ENCODE assay signal across 8 cellular contexts in the genomic region with DNA sequence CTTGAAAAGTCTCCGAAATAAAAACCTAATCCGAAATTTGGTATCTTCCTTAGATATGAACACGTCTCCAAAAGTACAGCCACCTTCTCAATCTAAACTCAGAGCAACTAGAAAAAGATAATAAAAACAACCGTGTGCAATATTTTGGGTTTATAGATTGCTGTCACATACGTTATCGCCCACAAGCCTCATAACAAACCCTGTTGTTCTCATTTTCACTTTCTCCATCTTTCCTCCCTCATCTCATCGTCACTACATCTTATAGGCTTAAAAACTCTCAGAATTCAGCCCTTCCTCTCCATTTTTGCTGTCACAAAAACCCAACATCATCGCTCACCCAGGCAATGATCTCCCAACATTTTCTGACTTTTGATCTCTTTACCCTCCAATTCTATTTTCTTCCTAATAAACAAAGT. TPM values are rescaled to one million over a fixed set of nuclear protein-coding genes. Genes with fewer than 3 reads are reported as not detected.
A peak's percentile ranks its signal among the peaks of the same experiment; 100 is the strongest.
DNase-seq lines count a peak whose midpoint lies in the region; ATAC-seq and TF ChIP-seq lines count a peak whose summit lies in the region.

No MANE protein-coding gene starts in this region.

- 14% methylated on average over 8 of the region's 8 CpGs for WGBS in right cardiac atrium

- peak overlapping the region; percentile 75 to 76 for H3K9ac ChIP-seq in stomach smooth muscle (ENCODE audit: low read length in 2 of 2)

- H3K9me3 ChIP-seq in left ventricle myocardium inferior (replicated peaks) (no peaks in the 10 kb centered on the region), SJSA1 (replicated peaks) (no peaks in the 10 kb centered on the region), right cardiac atrium (ENCODE audit: control insufficient read depth, low read length) (no peaks in the 10 kb centered on the region), stomach smooth muscle (ENCODE audit: control insufficient read depth in 2 of 2, low read length in 2 of 2) (no peaks in the 10 kb centered on the region)

- H3K4me1 ChIP-seq in left ventricle myocardium inferior (peaks cover 38% of the 10 kb centered on the region), SJSA1 (replicated peaks) (peaks cover 5% of the 10 kb centered on the region), right cardiac atrium (ENCODE audit: control insufficient read depth, insufficient read depth, low read length) (no peaks in the 10 kb centered on the region), stomach smooth muscle (ENCODE audit: control insufficient read depth, insufficient read depth, low read length) (peaks cover 11% of the 10 kb centered on the region)

- TF ChIP-seq CTCF in left ventricle myocardium inferior (IDR thresholded peaks at IDR 0.05; ENCODE audit: borderline replicate concordance): no peak

- peaks cover 37% of the 10 kb centered on the region for H3K27me3 ChIP-seq in left ventricle myocardium inferior (ENCODE audit: low read depth)
- peaks cover 6% of the 10 kb centered on the region; the same call in 1 of the 2 replicates for H3K27me3 ChIP-seq in SJSA1 (replicated peaks)
- no peaks in the 10 kb centered on the region for H3K27me3 ChIP-seq in right cardiac atrium (ENCODE audit: control insufficient read depth, insufficient read depth)
- peaks cover 3 to 12% of the 10 kb centered on the region in 2 donors for H3K27me3 ChIP-seq in stomach smooth muscle (ENCODE audit: control insufficient read depth in 1 of 2, insufficient read depth in 2 of 2, low read length in 2 of 2)

- H3K4me3 ChIP-seq in left ventricle myocardium inferior: peak overlapping the region; percentile 78
- peak overlapping the region; percentile 63 for H3K4me3 ChIP-seq in SJSA1
- peak overlapping the region; percentile 69 for H3K4me3 ChIP-seq in right cardiac atrium (ENCODE audit: low read length)
- H3K4me3 ChIP-seq in stomach smooth muscle (ENCODE audit: low read length in 2 of 2): peak overlapping the region; percentile 87 to 99

- intact Hi-C loops in left ventricle myocardium inferior (cut with micrococcal nuclease) (no loop called here), left cardiac atrium (cut with DNase I) (loop anchor here in 1 of 2 donors (10.0 kb wide), 1 partner anchor 172 kb away; no protein-coding TSS in a partner anchor), right cardiac atrium (cut with DNase I) (no loop called here)

- ATAC-seq in left cardiac atrium (no peak), right cardiac atrium (no peak)

- H3K27ac ChIP-seq in left ventricle myocardium inferior (replicated peaks) (peak overlapping the region; percentile 72), SJSA1 (no peak overlapping the region), right cardiac atrium (ENCODE audit: low read length) (no peak overlapping the region), stomach smooth muscle (ENCODE audit: low read length) (no peak overlapping the region)

- H3K36me3 ChIP-seq in left ventricle myocardium inferior: no peaks in the 10 kb centered on the region
- H3K36me3 ChIP-seq in SJSA1: 0 out of 2 replicates have a peak, but pooled peaks cover 2% of the 10 kb centered on the region
- no peaks in the 10 kb centered on the region for H3K36me3 ChIP-seq in stomach smooth muscle (ENCODE audit: control insufficient read depth in 2 of 2, insufficient read depth in 2 of 2, low read length in 2 of 2)

- DNase-seq in left ventricle myocardium inferior: no peak
- no peak for DNase-seq in left cardiac atrium
- DNase-seq in SJSA1 (ENCODE audit: low read depth in 1 of 2, low spot score in 2 of 2): no peak
- no peak for DNase-seq in right cardiac atrium
- no peak for DNase-seq in activated effector memory CD4-positive, alpha-beta T cell treated with Interleukin-2 at 50 U/mL for 16 hours
- DNase-seq in NCI-H774 (lab: John Stamatoyannopoulos, UW): no peak
- DNase-seq in NCI-H446 (lab: John Stamatoyannopoulos, UW): no peak

RNA-seq across cellular contexts. Expression of a gene that starts 0.4 kb away (rescaled TPM):
- total RNA-seq in left ventricle myocardium inferior (9.3 TPM), left cardiac atrium (10 to 100 TPM in 1 of 2 donors, 1 to 10 TPM in 1; 9.3 to 13.8 TPM), right cardiac atrium (10 to 100 TPM in 3 of 4 donors, 1 to 10 TPM in 1; 7.9 to 11.1 (median 10.2) TPM)
- 17.0 and 18.5 TPM in 2 replicates for total RNA-seq in SJSA1 (2014; rRNA removed; shearing (Covaris generic))
- 4.5 TPM for polyA plus RNA-seq in right cardiac atrium

RNA-seq across cellular contexts. Expression of a gene that starts 11.1 kb away (rescaled TPM):
- 29.7 TPM for total RNA-seq in left ventricle myocardium inferior
- 10 to 100 TPM; 24.9 to 32.4 TPM for total RNA-seq in left cardiac atrium
- total RNA-seq in SJSA1 (2014; rRNA removed; shearing (Covaris generic)): 56.3 and 72.4 TPM in 2 replicates
- total RNA-seq in right cardiac atrium: 10 to 100 TPM; 27.9 to 33.6 (median 31.5) TPM
- 24.8 TPM for polyA plus RNA-seq in right cardiac atrium
